Comparison of ENCODE assay signal across 1 cellular context in the genomic region with DNA sequence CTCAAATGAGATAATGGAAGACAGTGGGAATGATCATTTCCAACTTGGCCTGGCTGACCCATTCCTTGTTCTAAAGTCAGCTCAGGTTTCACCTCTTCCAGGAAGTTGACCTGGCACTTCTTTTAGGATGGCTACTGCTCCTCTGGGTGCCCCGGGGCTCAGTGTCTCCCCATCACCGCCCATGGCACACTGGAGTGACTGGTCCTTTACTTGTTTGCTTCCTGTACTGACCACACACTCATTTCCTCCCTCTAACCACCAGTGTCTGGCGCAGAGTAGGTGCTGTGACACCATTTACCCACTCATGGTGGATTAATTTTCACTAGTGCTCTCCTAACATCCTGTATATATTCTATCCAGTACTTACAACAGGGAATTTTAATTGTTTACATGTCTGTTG.
TF ChIP-seq lines count a peak whose summit lies in the region.

No MANE protein-coding gene starts in this region.

TF ChIP-seq in WTC11, 78 proteins besides CTCF, POLR2A, EP300 and RAD21 (continued from another document):
- TF ChIP-seq, protein P1, sequence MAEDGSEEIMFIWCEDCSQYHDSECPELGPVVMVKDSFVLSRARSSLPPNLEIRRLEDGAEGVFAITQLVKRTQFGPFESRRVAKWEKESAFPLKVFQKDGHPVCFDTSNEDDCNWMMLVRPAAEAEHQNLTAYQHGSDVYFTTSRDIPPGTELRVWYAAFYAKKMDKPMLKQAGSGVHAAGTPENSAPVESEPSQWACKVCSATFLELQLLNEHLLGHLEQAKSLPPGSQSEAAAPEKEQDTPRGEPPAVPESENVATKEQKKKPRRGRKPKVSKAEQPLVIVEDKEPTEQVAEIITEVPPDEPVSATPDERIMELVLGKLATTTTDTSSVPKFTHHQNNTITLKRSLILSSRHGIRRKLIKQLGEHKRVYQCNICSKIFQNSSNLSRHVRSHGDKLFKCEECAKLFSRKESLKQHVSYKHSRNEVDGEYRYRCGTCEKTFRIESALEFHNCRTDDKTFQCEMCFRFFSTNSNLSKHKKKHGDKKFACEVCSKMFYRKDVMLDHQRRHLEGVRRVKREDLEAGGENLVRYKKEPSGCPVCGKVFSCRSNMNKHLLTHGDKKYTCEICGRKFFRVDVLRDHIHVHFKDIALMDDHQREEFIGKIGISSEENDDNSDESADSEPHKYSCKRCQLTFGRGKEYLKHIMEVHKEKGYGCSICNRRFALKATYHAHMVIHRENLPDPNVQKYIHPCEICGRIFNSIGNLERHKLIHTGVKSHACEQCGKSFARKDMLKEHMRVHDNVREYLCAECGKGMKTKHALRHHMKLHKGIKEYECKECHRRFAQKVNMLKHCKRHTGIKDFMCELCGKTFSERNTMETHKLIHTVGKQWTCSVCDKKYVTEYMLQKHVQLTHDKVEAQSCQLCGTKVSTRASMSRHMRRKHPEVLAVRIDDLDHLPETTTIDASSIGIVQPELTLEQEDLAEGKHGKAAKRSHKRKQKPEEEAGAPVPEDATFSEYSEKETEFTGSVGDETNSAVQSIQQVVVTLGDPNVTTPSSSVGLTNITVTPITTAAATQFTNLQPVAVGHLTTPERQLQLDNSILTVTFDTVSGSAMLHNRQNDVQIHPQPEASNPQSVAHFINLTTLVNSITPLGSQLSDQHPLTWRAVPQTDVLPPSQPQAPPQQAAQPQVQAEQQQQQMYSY (CRISPR knock-in tag; IDR thresholded peaks at IDR 0.05): no peak
- TF ChIP-seq KAT7 (CRISPR knock-in tag; IDR thresholded peaks at IDR 0.05; ENCODE audit: borderline replicate concordance) (no peak), CREB1 (CRISPR knock-in tag; IDR thresholded peaks at IDR 0.05) (no peak), NR2C2 (CRISPR knock-in tag; IDR thresholded peaks at IDR 0.05) (no peak), MYBL2 (CRISPR knock-in tag; IDR thresholded peaks at IDR 0.05) (no peak), ZNF138 (CRISPR knock-in tag; conservative IDR thresholded peaks at IDR 0.05) (no peak)
- TF ChIP-seq, protein P2, sequence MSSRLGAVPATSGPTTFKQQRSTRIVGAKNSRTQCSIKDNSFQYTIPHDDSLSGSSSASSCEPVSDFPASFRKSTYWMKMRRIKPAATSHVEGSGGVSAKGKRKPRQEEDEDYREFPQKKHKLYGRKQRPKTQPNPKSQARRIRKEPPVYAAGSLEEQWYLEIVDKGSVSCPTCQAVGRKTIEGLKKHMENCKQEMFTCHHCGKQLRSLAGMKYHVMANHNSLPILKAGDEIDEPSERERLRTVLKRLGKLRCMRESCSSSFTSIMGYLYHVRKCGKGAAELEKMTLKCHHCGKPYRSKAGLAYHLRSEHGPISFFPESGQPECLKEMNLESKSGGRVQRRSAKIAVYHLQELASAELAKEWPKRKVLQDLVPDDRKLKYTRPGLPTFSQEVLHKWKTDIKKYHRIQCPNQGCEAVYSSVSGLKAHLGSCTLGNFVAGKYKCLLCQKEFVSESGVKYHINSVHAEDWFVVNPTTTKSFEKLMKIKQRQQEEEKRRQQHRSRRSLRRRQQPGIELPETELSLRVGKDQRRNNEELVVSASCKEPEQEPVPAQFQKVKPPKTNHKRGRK (CRISPR knock-in tag; IDR thresholded peaks at IDR 0.05; ENCODE audit: borderline replicate concordance): no peak
- TF ChIP-seq, protein P3, sequence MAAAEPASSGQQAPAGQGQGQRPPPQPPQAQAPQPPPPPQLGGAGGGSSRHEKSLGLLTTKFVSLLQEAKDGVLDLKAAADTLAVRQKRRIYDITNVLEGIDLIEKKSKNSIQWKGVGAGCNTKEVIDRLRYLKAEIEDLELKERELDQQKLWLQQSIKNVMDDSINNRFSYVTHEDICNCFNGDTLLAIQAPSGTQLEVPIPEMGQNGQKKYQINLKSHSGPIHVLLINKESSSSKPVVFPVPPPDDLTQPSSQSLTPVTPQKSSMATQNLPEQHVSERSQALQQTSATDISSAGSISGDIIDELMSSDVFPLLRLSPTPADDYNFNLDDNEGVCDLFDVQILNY (CRISPR knock-in tag; IDR thresholded peaks at IDR 0.05): no peak
